Comparison of ENCODE assay signal across 1 cellular context in the genomic region with DNA sequence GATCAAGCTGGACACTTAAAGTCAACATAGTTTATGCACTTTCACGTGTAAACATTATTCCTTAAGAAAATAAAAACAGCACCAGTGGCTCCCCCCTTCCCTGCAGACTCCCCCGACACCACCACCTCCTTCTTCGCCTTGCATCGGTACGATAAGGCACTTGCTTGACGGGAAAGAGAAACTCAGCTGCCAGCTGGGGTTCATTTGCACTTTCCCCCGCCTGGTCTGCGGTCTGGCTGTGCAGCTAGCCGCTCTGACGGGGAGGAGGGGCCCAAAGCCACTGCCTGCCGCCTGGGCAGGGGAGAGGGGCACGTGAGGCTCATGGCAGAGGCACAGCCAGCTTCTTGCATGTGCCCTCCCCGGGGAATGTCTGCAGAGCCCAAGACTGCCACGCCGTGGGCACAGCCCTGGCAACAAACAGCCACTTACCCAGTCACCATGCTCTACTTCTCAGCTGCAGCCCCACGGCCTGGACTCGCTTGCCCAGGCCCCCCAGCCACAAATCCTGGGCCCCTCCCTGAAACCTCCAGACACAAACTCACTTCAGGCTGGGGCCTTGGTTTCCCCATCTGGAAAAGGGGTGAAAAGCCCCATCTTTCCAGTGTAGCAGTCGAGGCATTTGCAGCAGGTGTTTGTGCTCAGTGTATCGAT.
TF ChIP-seq lines count a peak whose summit lies in the region.

No MANE protein-coding gene starts in this region.

TF ChIP-seq in HepG2, 621 proteins besides CTCF, POLR2A, EP300 and RAD21 (continued from another document and continues in another):
- TF ChIP-seq, protein P1, sequence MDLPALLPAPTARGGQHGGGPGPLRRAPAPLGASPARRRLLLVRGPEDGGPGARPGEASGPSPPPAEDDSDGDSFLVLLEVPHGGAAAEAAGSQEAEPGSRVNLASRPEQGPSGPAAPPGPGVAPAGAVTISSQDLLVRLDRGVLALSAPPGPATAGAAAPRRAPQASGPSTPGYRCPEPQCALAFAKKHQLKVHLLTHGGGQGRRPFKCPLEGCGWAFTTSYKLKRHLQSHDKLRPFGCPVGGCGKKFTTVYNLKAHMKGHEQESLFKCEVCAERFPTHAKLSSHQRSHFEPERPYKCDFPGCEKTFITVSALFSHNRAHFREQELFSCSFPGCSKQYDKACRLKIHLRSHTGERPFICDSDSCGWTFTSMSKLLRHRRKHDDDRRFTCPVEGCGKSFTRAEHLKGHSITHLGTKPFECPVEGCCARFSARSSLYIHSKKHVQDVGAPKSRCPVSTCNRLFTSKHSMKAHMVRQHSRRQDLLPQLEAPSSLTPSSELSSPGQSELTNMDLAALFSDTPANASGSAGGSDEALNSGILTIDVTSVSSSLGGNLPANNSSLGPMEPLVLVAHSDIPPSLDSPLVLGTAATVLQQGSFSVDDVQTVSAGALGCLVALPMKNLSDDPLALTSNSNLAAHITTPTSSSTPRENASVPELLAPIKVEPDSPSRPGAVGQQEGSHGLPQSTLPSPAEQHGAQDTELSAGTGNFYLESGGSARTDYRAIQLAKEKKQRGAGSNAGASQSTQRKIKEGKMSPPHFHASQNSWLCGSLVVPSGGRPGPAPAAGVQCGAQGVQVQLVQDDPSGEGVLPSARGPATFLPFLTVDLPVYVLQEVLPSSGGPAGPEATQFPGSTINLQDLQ (CRISPR knock-in tag; IDR thresholded peaks at IDR 0.05) = 0 out of 2 replicates have a peak, but pooled peaks have one; percentile 66
- TF ChIP-seq GATAD2A (CRISPR knock-in tag; IDR thresholded peaks at IDR 0.05) = no peak
- TF ChIP-seq ZNF567 (CRISPR knock-in tag; IDR thresholded peaks at IDR 0.05; ENCODE audit: borderline replicate concordance) = no peak
- TF ChIP-seq PRPF4 (IDR thresholded peaks at IDR 0.05; ENCODE audit: low read depth, low read length, poor library complexity, severe bottlenecking) = no peak
- no peak for TF ChIP-seq BRF2 (CRISPR knock-in tag; IDR thresholded peaks at IDR 0.05)
- TF ChIP-seq RBFOX2 (IDR thresholded peaks at IDR 0.05; ENCODE audit: low read depth, low read length) = peak; percentile 79
- peak; percentile 76; the same call in 1 of the 2 replicates for TF ChIP-seq RFXAP (CRISPR knock-in tag; IDR thresholded peaks at IDR 0.05; ENCODE audit: borderline replicate concordance)
- peak; percentile 93 for TF ChIP-seq ZNF629 (CRISPR knock-in tag; conservative IDR thresholded peaks at IDR 0.05)
- no peak for TF ChIP-seq TCF12 (IDR thresholded peaks at IDR 0.05)
- peak; percentile 58; the same call in 1 of the 2 replicates for TF ChIP-seq TCF12 (CRISPR knock-in tag; IDR thresholded peaks at IDR 0.05)
- TF ChIP-seq, protein P2, sequence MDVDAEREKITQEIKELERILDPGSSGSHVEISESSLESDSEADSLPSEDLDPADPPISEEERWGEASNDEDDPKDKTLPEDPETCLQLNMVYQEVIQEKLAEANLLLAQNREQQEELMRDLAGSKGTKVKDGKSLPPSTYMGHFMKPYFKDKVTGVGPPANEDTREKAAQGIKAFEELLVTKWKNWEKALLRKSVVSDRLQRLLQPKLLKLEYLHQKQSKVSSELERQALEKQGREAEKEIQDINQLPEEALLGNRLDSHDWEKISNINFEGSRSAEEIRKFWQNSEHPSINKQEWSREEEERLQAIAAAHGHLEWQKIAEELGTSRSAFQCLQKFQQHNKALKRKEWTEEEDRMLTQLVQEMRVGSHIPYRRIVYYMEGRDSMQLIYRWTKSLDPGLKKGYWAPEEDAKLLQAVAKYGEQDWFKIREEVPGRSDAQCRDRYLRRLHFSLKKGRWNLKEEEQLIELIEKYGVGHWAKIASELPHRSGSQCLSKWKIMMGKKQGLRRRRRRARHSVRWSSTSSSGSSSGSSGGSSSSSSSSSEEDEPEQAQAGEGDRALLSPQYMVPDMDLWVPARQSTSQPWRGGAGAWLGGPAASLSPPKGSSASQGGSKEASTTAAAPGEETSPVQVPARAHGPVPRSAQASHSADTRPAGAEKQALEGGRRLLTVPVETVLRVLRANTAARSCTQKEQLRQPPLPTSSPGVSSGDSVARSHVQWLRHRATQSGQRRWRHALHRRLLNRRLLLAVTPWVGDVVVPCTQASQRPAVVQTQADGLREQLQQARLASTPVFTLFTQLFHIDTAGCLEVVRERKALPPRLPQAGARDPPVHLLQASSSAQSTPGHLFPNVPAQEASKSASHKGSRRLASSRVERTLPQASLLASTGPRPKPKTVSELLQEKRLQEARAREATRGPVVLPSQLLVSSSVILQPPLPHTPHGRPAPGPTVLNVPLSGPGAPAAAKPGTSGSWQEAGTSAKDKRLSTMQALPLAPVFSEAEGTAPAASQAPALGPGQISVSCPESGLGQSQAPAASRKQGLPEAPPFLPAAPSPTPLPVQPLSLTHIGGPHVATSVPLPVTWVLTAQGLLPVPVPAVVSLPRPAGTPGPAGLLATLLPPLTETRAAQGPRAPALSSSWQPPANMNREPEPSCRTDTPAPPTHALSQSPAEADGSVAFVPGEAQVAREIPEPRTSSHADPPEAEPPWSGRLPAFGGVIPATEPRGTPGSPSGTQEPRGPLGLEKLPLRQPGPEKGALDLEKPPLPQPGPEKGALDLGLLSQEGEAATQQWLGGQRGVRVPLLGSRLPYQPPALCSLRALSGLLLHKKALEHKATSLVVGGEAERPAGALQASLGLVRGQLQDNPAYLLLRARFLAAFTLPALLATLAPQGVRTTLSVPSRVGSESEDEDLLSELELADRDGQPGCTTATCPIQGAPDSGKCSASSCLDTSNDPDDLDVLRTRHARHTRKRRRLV (CRISPR knock-in tag; IDR thresholded peaks at IDR 0.05) = no peak
- TF ChIP-seq HCFC1 (IDR thresholded peaks at IDR 0.05; ENCODE audit: low read depth, low read length) = no peak
- peak; percentile 80 for TF ChIP-seq RBM39 (IDR thresholded peaks at IDR 0.05; ENCODE audit: low read depth, low read length, poor library complexity, severe bottlenecking)
- 0 out of 2 replicates have a peak, but pooled peaks have one; percentile 32 for TF ChIP-seq MAF1 (CRISPR knock-in tag; IDR thresholded peaks at IDR 0.05; ENCODE audit: borderline replicate concordance)
- 0 out of 2 replicates have a peak, but pooled peaks have one; percentile 13 for TF ChIP-seq ZSCAN5A (CRISPR knock-in tag; IDR thresholded peaks at IDR 0.05; ENCODE audit: borderline replicate concordance)
- no peak for TF ChIP-seq ZNF562 (CRISPR knock-in tag; IDR thresholded peaks at IDR 0.05; ENCODE audit: borderline replicate concordance)
- no peak for TF ChIP-seq ADNP (CRISPR knock-in tag; IDR thresholded peaks at IDR 0.05)
- peak; percentile 91 for TF ChIP-seq SALL2 (CRISPR knock-in tag; IDR thresholded peaks at IDR 0.05)
- TF ChIP-seq ARID3A (IDR thresholded peaks at IDR 0.05; ENCODE audit: low read depth, low read length) = no peak
- TF ChIP-seq ZNF816 (CRISPR knock-in tag; IDR thresholded peaks at IDR 0.05; ENCODE audit: borderline replicate concordance) = peak; percentile 71; the same call in 1 of the 2 replicates
- no peak for TF ChIP-seq KDM1A (CRISPR knock-in tag; IDR thresholded peaks at IDR 0.05)
- peak; percentile 97 for TF ChIP-seq ZNF589 (CRISPR knock-in tag; conservative IDR thresholded peaks at IDR 0.05)
- TF ChIP-seq, protein P3, sequence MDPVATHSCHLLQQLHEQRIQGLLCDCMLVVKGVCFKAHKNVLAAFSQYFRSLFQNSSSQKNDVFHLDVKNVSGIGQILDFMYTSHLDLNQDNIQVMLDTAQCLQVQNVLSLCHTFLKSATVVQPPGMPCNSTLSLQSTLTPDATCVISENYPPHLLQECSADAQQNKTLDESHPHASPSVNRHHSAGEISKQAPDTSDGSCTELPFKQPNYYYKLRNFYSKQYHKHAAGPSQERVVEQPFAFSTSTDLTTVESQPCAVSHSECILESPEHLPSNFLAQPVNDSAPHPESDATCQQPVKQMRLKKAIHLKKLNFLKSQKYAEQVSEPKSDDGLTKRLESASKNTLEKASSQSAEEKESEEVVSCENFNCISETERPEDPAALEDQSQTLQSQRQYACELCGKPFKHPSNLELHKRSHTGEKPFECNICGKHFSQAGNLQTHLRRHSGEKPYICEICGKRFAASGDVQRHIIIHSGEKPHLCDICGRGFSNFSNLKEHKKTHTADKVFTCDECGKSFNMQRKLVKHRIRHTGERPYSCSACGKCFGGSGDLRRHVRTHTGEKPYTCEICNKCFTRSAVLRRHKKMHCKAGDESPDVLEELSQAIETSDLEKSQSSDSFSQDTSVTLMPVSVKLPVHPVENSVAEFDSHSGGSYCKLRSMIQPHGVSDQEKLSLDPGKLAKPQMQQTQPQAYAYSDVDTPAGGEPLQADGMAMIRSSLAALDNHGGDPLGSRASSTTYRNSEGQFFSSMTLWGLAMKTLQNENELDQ (CRISPR knock-in tag; IDR thresholded peaks at IDR 0.05; ENCODE audit: borderline replicate concordance) = no peak
- TF ChIP-seq ZNF850 (CRISPR knock-in tag; conservative IDR thresholded peaks at IDR 0.05) = no peak
- TF ChIP-seq TCF7 (IDR thresholded peaks at IDR 0.05; ENCODE audit: low read depth) = no peak; the same call in 1 of the 2 replicates
- TF ChIP-seq ZNF17 (CRISPR knock-in tag; IDR thresholded peaks at IDR 0.05) = no peak
- 0 out of 2 replicates have a peak, but pooled peaks have one; percentile 21 for TF ChIP-seq ERF (CRISPR knock-in tag; IDR thresholded peaks at IDR 0.05)
- peak; percentile 9; the same call in 1 of the 2 replicates for TF ChIP-seq TBX3 (IDR thresholded peaks at IDR 0.05; ENCODE audit: borderline replicate concordance)
- no peak for TF ChIP-seq DR1 (CRISPR knock-in tag; IDR thresholded peaks at IDR 0.05)
- TF ChIP-seq SP4 (CRISPR knock-in tag; IDR thresholded peaks at IDR 0.05) = peak; percentile 49; the same call in 1 of the 2 replicates
- TF ChIP-seq JARID2 (CRISPR knock-in tag; IDR thresholded peaks at IDR 0.05; ENCODE audit: insufficient replicate concordance) = peak; percentile 67
- no peak for TF ChIP-seq JUN (CRISPR knock-in tag; IDR thresholded peaks at IDR 0.05)
- no peak; the same call in 1 of the 2 replicates for TF ChIP-seq ZSCAN22 (CRISPR knock-in tag; IDR thresholded peaks at IDR 0.05)
- no peak for TF ChIP-seq PBX3 (CRISPR knock-in tag; IDR thresholded peaks at IDR 0.05; ENCODE audit: borderline replicate concordance)
- TF ChIP-seq, protein P4, sequence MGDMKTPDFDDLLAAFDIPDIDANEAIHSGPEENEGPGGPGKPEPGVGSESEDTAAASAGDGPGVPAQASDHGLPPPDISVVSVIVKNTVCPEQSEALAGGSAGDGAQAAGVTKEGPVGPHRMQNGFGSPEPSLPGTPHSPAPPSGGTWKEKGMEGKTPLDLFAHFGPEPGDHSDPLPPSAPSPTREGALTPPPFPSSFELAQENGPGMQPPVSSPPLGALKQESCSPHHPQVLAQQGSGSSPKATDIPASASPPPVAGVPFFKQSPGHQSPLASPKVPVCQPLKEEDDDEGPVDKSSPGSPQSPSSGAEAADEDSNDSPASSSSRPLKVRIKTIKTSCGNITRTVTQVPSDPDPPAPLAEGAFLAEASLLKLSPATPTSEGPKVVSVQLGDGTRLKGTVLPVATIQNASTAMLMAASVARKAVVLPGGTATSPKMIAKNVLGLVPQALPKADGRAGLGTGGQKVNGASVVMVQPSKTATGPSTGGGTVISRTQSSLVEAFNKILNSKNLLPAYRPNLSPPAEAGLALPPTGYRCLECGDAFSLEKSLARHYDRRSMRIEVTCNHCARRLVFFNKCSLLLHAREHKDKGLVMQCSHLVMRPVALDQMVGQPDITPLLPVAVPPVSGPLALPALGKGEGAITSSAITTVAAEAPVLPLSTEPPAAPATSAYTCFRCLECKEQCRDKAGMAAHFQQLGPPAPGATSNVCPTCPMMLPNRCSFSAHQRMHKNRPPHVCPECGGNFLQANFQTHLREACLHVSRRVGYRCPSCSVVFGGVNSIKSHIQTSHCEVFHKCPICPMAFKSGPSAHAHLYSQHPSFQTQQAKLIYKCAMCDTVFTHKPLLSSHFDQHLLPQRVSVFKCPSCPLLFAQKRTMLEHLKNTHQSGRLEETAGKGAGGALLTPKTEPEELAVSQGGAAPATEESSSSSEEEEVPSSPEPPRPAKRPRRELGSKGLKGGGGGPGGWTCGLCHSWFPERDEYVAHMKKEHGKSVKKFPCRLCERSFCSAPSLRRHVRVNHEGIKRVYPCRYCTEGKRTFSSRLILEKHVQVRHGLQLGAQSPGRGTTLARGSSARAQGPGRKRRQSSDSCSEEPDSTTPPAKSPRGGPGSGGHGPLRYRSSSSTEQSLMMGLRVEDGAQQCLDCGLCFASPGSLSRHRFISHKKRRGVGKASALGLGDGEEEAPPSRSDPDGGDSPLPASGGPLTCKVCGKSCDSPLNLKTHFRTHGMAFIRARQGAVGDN (CRISPR knock-in tag; IDR thresholded peaks at IDR 0.05) = peak; percentile 100
- TF ChIP-seq YEATS4 (CRISPR knock-in tag; IDR thresholded peaks at IDR 0.05; ENCODE audit: borderline replicate concordance) = peak; percentile 58; the same call in 1 of the 2 replicates
- peak; percentile 62 for TF ChIP-seq MEIS2 (CRISPR knock-in tag; IDR thresholded peaks at IDR 0.05)
